In genomic region chr13:107512551-107512950, GRCh38 we compare ENCODE assay signal across 28 cellular contexts.
"Had no signal": no experiment of that assay in that cellular context is flagged by ENCODE, and none has a peak within 500 bp of the region (broad histone marks: within the 10 kb centered on the region; RNA-seq: fewer than 3 reads in every experiment).

No MANE protein-coding gene starts in this region.

- H3K4me2 ChIP-seq: SK-N-SH had no signal

- H3K27ac ChIP-seq: brain microvascular endothelial cell, Peyer's patch, SJSA1 had no signal

- ATAC-seq: activated CD4-positive, alpha-beta T cell treated with anti-CD3 and anti-CD28 coated beads for 36 hours; activated CD4-positive, CD25-positive, alpha-beta regulatory T cell treated with anti-CD3 and anti-CD28 coated beads, Interleukin-2, amount 50 U/mL, for 24 hours; activated naive CD8-positive, alpha-beta T cell treated with anti-CD3 and anti-CD28 coated beads, Interleukin-2, amount 50 U/mL, for 24 hours; activated T-cell treated with anti-CD3 and anti-CD28 coated beads, Interleukin-2, amount 50 U/mL, for 4 hours; PC-3 had no signal

- H3K9ac ChIP-seq: SK-N-SH had no signal

- H3K4me3 ChIP-seq: Peyer's patch, SJSA1 had no signal

- H3K4me1 ChIP-seq: Peyer's patch had no signal

- DNase-seq: activated CD4-positive, alpha-beta memory T cell treated with anti-CD3 and anti-CD28 coated beads for 36 hours; activated CD4-positive, alpha-beta T cell treated with anti-CD3 and anti-CD28 coated beads for 36 hours; activated CD4-positive, alpha-beta T cell treated with anti-CD3 and anti-CD28 coated beads, Interleukin-2, amount 10 ng/mL, durations not matched to agents 7 days and 5 days; activated CD8-positive, alpha-beta memory T cell treated with anti-CD3 and anti-CD28 coated beads, Interleukin-2, amount 50 U/mL, for 4 hours; activated gamma-delta T cell treated with Interleukin-2 at 50 U/mL for 16 hours; activated naive CD4-positive, alpha-beta T cell treated with anti-CD3 and anti-CD28 coated beads, Interleukin-2, amount 10 ng/mL, durations not matched to agents 7 days and 5 days; activated naive CD8-positive, alpha-beta T cell treated with anti-CD3 and anti-CD28 coated beads, Interleukin-2, amount 50 U/mL, for 24 hours; activated T-cell treated with anti-CD3 and anti-CD28 coated beads for 4 hours; activated T-cell treated with anti-CD3 and anti-CD28 coated beads, Interleukin-2, amount 50 U/mL, for 4 hours; amniotic stem cell; aorta; brain microvascular endothelial cell; central memory CD4-positive, alpha-beta T cell; Karpas-422; NCI-H1105; NCI-H1417 treated with DMSO at 0.1 percent for 48 hours; NCI-H187 treated with DMSO at 0.1 percent for 48 hours; NCI-H2081; NCI-H2171; NCI-H510A; NCI-H526; PC-3; Peyer's patch; RPMI8226; SHP77 treated with DMSO at 0.1 percent for 48 hours; SK-N-SH had no signal

- H3K9me3 ChIP-seq: Peyer's patch, SJSA1, SK-N-SH had no signal

- H3K36me3 ChIP-seq: brain microvascular endothelial cell, Peyer's patch, SJSA1 had no signal

- H3K27me3 ChIP-seq: brain microvascular endothelial cell, Peyer's patch, SJSA1 had no signal
